Comparison of ENCODE assay signal across 8 cellular contexts in genomic region chr12:26124491-26125450, GRCh38. TPM values are rescaled to one million over a fixed set of nuclear protein-coding genes. Genes with fewer than 3 reads are reported as not detected.
DNase-seq lines count a peak whose midpoint lies in the region; ATAC-seq and TF ChIP-seq lines count a peak whose summit lies in the region.

TSS of gene BHLHE41 (minus strand) at chr12:26125037. CDS start at chr12:26124779, 258 bp downstream.

- H3K9me3 ChIP-seq in iPS-15b (ENCODE audit: control insufficient read depth, insufficient read depth, low read length): no peaks in the 10 kb centered on the region

- peaks cover 14% of the 10 kb centered on the region for H3K4me1 ChIP-seq in iPS-15b (ENCODE audit: control insufficient read depth, insufficient read depth, low read length)
- peaks cover 12% of the 10 kb centered on the region for H3K4me1 ChIP-seq in rectal smooth muscle tissue (ENCODE audit: control insufficient read depth, insufficient read depth, low read length)

- H3K4me3 ChIP-seq in iPS-15b (ENCODE audit: low read depth, low read length) (peak within 1 kb of the TSS; percentile 80), rectal smooth muscle tissue (ENCODE audit: low read length) (peak within 1 kb of the TSS; percentile 70)

- no peak for TF ChIP-seq CTCF in brain (conservative IDR thresholded peaks at IDR 0.05)

- peaks cover 81% of the 10 kb centered on the region for H3K27me3 ChIP-seq in iPS-15b (ENCODE audit: control insufficient read depth, insufficient read depth, low read length)
- H3K27me3 ChIP-seq in rectal smooth muscle tissue (ENCODE audit: control insufficient read depth, insufficient read depth, low read length): no peaks in the 10 kb centered on the region

- DNase-seq in activated CD8-positive, alpha-beta memory T cell treated with anti-CD3 and anti-CD28 coated beads, Interleukin-2, amount 50 U/mL, for 48 hours: peak; percentile 56
- no peak for DNase-seq in activated CD8-positive, alpha-beta memory T cell treated with anti-CD3 and anti-CD28 coated beads, Interleukin-2, amount 50 U/mL, for 4 hours
- DNase-seq in NCI-H748 (lab: John Stamatoyannopoulos, UW; ENCODE audit: unreplicated experiment): peak; percentile 44

- H3K27ac Mint-ChIP-seq in brain: peak within 1 kb of the TSS; percentile 84 to 98 (median 95)

- H3K36me3 Mint-ChIP-seq in brain: peaks cover 5% of the 10 kb centered on the region

- H3K27ac ChIP-seq in rectal smooth muscle tissue (ENCODE audit: low read depth, low read length): peak within 1 kb of the TSS; percentile 86

- H3K36me3 ChIP-seq in iPS-15b (ENCODE audit: control insufficient read depth, insufficient read depth, low read length) (no peaks in the 10 kb centered on the region), rectal smooth muscle tissue (ENCODE audit: control insufficient read depth, insufficient read depth, low read length) (no peaks in the 10 kb centered on the region)

- H3K4me1 Mint-ChIP-seq in brain: peaks cover 54% of the 10 kb centered on the region

- H3K9ac ChIP-seq in iPS-15b (ENCODE audit: low read depth, low read length): peak within 1 kb of the TSS; percentile 12
- peak within 1 kb of the TSS; percentile 79 for H3K9ac ChIP-seq in rectal smooth muscle tissue (ENCODE audit: low read length)

- peaks cover 0 to 7% (median 0%) of the 10 kb centered on the region in 5 experiments for H3K9me3 Mint-ChIP-seq in brain

- peaks cover 95% of the 10 kb centered on the region for H3K27me3 Mint-ChIP-seq in brain

- peak within 1 kb of the TSS; percentile 93 to 97 (median 94) for H3K4me3 Mint-ChIP-seq in brain

- ATAC-seq in HG02678 (IDR thresholded peaks at IDR 0.05; ENCODE audit: unreplicated experiment): no peak
- no peak for ATAC-seq in GM18519 (IDR thresholded peaks at IDR 0.05; ENCODE audit: low FRiP score, unreplicated experiment)

RNA-seq across cellular contexts. Expression of gene BHLHE41, which starts in this region (rescaled TPM):
- polyA plus RNA-seq in brain (ENCODE audit: insufficient read depth, low read depth, low replicate concordance): 24.7 TPM
